1 cellular context compared by ENCODE assay signal in the genomic region with DNA sequence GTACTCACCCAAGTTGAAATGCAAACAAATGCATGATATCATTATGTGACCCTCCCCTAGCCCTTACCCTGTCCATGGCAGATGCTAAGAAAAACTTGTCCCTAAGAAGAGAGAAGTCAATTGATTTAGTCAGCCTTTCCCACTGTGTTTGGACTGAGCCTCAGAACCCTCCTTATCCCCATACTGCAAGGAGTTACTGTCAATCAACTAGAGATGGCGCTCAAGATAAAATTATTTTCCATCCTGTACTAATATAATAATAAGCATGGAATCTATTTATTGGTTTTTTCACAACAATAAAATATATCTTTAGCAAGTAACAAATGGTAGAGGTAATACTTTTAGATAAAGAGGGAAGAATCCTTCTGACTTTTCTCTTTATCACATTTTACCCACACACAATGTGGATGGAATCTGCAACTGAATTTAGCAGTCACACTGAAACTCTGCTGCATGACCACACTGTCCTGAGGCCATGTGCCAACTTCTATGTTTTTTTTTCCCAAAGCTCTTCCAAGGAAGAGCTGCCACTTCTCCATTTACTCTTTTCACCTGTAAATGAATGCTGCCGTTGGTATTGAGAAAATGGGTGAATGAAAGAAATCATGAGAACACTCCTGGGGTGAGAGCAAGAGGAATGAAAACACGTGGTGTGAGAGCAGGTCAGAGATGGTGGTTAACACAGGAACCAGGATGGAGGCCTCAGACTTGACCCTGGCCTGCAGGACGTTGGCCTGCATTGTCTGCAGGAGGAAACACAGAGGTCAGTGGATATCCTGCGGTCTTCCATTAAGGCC.
TF ChIP-seq lines count a peak whose summit lies in the region.

No MANE protein-coding gene starts in this region.

TF ChIP-seq in HepG2, 621 proteins besides CTCF, POLR2A, EP300 and RAD21 (continued from another document):
- peak; percentile 48; the same call in 1 of the 2 replicates for TF ChIP-seq ZFX (CRISPR knock-in tag; IDR thresholded peaks at IDR 0.05; ENCODE audit: low read depth)
- TF ChIP-seq ISL2 (CRISPR knock-in tag; IDR thresholded peaks at IDR 0.05) = 0 out of 2 replicates have a peak, but pooled peaks have one; percentile 9
- no peak for TF ChIP-seq MAFK (conservative IDR thresholded peaks at IDR 0.05 in 1 of 2, IDR thresholded peaks at IDR 0.05 in 1 of 2; ENCODE audit: low read length in 2 of 2)
- peak; percentile 37; the same call in 1 of the 2 replicates for TF ChIP-seq ZFY (CRISPR knock-in tag; IDR thresholded peaks at IDR 0.05)
